ENCODE assay signal across 1 cellular context in the genomic region with DNA sequence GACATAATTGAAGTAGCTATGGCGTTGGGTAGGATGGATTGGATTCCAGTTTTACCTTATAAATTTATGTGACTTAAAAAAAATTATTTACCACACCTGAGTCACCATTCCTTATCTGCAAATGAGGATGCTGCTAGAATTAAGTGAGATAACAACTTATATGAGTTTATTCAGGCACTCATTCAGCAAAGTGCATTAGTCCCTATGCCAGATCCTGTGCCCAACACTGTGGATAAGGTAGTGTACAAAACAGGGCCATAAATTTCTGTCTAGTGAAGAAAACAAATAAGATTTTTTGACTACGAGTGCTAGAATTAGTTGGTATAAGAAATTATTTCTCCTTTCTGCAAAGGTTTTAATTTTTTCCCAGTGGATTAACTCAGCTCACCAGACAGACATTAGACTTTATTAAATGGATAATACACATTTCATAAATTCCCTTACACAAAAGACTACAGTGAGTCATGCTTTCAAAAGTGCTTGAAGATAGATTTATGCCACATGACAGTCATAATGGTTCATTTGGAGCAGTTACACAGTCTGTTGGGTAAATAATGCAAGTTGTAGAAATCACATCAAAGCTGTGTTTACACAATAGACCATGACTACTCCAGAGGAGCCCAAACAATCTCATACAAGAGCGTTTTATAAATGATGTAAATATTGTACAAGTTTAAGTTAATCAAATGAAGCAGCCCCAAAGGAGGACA.
A peak's percentile ranks its signal among the peaks of the same experiment; 100 is the strongest.
TF ChIP-seq lines count a peak whose summit lies in the region.

No MANE protein-coding gene starts in this region.

TF ChIP-seq in HepG2, 621 proteins besides CTCF, POLR2A, EP300 and RAD21 (continued from another document and continues in another):
- TF ChIP-seq, protein P1, sequence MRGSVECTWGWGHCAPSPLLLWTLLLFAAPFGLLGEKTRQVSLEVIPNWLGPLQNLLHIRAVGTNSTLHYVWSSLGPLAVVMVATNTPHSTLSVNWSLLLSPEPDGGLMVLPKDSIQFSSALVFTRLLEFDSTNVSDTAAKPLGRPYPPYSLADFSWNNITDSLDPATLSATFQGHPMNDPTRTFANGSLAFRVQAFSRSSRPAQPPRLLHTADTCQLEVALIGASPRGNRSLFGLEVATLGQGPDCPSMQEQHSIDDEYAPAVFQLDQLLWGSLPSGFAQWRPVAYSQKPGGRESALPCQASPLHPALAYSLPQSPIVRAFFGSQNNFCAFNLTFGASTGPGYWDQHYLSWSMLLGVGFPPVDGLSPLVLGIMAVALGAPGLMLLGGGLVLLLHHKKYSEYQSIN (CRISPR knock-in tag; IDR thresholded peaks at IDR 0.05; ENCODE audit: borderline replicate concordance), result no peak
- TF ChIP-seq ZMYM2 (CRISPR knock-in tag; IDR thresholded peaks at IDR 0.05) (no peak), HNRNPL (IDR thresholded peaks at IDR 0.05; ENCODE audit: low read depth, low read length) (no peak), NFIC (IDR thresholded peaks at IDR 0.05; ENCODE audit: low read length) (peak; percentile 53; the same call in 1 of the 2 replicates), BRD4 (CRISPR knock-in tag; IDR thresholded peaks at IDR 0.05) (no peak), ISL2 (CRISPR knock-in tag; IDR thresholded peaks at IDR 0.05) (0 out of 2 replicates have a peak, but pooled peaks have one; percentile 26), ISX (CRISPR knock-in tag; conservative IDR thresholded peaks at IDR 0.05) (no peak), BRCA1 (CRISPR knock-in tag; IDR thresholded peaks at IDR 0.05) (no peak), SPEN (CRISPR knock-in tag; IDR thresholded peaks at IDR 0.05; ENCODE audit: low read depth) (no peak), KLF11 (CRISPR knock-in tag; IDR thresholded peaks at IDR 0.05) (no peak), ZSCAN29 (CRISPR knock-in tag; conservative IDR thresholded peaks at IDR 0.05) (no peak), KLF13 (CRISPR knock-in tag; IDR thresholded peaks at IDR 0.05) (no peak), MAFF (IDR thresholded peaks at IDR 0.05; ENCODE audit: low read depth, low read length) (0 out of 2 replicates have a peak, but pooled peaks have one; percentile 9), STAT5B (CRISPR knock-in tag; IDR thresholded peaks at IDR 0.05) (no peak), HOXA5 (CRISPR knock-in tag; IDR thresholded peaks at IDR 0.05) (no peak), ZNF850 (CRISPR knock-in tag; conservative IDR thresholded peaks at IDR 0.05) (no peak), ZNF605 (CRISPR knock-in tag; IDR thresholded peaks at IDR 0.05) (no peak), SMARCC2 (IDR thresholded peaks at IDR 0.05) (no peak), TSC22D2 (CRISPR knock-in tag; IDR thresholded peaks at IDR 0.05; ENCODE audit: borderline replicate concordance) (no peak), DR1 (CRISPR knock-in tag; IDR thresholded peaks at IDR 0.05) (no peak)
- TF ChIP-seq, protein P2, sequence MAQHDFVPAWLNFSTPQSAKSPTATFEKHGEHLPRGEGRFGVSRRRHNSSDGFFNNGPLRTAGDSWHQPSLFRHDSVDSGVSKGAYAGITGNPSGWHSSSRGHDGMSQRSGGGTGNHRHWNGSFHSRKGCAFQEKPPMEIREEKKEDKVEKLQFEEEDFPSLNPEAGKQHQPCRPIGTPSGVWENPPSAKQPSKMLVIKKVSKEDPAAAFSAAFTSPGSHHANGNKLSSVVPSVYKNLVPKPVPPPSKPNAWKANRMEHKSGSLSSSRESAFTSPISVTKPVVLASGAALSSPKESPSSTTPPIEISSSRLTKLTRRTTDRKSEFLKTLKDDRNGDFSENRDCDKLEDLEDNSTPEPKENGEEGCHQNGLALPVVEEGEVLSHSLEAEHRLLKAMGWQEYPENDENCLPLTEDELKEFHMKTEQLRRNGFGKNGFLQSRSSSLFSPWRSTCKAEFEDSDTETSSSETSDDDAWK (CRISPR knock-in tag; IDR thresholded peaks at IDR 0.05), result no peak
- TF ChIP-seq, protein P3, sequence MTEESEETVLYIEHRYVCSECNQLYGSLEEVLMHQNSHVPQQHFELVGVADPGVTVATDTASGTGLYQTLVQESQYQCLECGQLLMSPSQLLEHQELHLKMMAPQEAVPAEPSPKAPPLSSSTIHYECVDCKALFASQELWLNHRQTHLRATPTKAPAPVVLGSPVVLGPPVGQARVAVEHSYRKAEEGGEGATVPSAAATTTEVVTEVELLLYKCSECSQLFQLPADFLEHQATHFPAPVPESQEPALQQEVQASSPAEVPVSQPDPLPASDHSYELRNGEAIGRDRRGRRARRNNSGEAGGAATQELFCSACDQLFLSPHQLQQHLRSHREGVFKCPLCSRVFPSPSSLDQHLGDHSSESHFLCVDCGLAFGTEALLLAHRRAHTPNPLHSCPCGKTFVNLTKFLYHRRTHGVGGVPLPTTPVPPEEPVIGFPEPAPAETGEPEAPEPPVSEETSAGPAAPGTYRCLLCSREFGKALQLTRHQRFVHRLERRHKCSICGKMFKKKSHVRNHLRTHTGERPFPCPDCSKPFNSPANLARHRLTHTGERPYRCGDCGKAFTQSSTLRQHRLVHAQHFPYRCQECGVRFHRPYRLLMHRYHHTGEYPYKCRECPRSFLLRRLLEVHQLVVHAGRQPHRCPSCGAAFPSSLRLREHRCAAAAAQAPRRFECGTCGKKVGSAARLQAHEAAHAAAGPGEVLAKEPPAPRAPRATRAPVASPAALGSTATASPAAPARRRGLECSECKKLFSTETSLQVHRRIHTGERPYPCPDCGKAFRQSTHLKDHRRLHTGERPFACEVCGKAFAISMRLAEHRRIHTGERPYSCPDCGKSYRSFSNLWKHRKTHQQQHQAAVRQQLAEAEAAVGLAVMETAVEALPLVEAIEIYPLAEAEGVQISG (CRISPR knock-in tag; IDR thresholded peaks at IDR 0.05), result no peak
- TF ChIP-seq, protein P4, sequence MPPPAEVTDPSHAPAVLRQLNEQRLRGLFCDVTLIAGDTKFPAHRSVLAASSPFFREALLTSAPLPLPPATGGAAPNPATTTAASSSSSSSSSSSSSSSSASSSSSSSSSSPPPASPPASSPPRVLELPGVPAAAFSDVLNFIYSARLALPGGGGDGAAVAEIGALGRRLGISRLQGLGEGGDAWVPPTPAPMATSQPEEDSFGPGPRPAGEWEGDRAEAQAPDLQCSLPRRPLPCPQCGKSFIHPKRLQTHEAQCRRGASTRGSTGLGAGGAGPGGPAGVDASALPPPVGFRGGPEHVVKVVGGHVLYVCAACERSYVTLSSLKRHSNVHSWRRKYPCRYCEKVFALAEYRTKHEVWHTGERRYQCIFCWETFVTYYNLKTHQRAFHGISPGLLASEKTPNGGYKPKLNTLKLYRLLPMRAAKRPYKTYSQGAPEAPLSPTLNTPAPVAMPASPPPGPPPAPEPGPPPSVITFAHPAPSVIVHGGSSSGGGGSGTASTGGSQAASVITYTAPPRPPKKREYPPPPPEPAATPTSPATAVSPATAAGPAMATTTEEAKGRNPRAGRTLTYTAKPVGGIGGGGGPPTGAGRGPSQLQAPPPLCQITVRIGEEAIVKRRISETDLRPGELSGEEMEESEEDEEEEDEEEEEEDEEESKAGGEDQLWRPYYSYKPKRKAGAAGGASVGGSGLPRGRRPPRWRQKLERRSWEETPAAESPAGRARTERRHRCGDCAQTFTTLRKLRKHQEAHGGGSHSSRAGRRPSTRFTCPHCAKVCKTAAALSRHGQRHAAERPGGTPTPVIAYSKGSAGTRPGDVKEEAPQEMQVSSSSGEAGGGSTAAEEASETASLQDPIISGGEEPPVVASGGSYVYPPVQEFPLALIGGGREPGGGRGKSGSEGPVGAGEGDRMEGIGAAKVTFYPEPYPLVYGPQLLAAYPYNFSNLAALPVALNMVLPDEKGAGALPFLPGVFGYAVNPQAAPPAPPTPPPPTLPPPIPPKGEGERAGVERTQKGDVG (CRISPR knock-in tag; IDR thresholded peaks at IDR 0.05; ENCODE audit: borderline replicate concordance), result no peak
- TF ChIP-seq, protein P5, sequence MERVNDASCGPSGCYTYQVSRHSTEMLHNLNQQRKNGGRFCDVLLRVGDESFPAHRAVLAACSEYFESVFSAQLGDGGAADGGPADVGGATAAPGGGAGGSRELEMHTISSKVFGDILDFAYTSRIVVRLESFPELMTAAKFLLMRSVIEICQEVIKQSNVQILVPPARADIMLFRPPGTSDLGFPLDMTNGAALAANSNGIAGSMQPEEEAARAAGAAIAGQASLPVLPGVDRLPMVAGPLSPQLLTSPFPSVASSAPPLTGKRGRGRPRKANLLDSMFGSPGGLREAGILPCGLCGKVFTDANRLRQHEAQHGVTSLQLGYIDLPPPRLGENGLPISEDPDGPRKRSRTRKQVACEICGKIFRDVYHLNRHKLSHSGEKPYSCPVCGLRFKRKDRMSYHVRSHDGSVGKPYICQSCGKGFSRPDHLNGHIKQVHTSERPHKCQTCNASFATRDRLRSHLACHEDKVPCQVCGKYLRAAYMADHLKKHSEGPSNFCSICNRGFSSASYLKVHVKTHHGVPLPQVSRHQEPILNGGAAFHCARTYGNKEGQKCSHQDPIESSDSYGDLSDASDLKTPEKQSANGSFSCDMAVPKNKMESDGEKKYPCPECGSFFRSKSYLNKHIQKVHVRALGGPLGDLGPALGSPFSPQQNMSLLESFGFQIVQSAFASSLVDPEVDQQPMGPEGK (CRISPR knock-in tag; IDR thresholded peaks at IDR 0.05), result no peak
- TF ChIP-seq, protein P6, sequence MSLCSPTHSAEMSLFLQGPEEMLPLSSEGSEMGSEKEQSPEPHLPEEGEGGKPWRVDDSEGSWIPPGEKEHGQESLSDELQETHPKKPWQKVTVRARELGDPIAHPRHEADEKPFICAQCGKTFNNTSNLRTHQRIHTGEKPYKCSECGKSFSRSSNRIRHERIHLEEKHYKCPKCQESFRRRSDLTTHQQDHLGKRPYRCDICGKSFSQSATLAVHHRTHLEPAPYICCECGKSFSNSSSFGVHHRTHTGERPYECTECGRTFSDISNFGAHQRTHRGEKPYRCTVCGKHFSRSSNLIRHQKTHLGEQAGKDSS (CRISPR knock-in tag; IDR thresholded peaks at IDR 0.05; ENCODE audit: borderline replicate concordance, low read depth), result no peak
- TF ChIP-seq, protein P7, sequence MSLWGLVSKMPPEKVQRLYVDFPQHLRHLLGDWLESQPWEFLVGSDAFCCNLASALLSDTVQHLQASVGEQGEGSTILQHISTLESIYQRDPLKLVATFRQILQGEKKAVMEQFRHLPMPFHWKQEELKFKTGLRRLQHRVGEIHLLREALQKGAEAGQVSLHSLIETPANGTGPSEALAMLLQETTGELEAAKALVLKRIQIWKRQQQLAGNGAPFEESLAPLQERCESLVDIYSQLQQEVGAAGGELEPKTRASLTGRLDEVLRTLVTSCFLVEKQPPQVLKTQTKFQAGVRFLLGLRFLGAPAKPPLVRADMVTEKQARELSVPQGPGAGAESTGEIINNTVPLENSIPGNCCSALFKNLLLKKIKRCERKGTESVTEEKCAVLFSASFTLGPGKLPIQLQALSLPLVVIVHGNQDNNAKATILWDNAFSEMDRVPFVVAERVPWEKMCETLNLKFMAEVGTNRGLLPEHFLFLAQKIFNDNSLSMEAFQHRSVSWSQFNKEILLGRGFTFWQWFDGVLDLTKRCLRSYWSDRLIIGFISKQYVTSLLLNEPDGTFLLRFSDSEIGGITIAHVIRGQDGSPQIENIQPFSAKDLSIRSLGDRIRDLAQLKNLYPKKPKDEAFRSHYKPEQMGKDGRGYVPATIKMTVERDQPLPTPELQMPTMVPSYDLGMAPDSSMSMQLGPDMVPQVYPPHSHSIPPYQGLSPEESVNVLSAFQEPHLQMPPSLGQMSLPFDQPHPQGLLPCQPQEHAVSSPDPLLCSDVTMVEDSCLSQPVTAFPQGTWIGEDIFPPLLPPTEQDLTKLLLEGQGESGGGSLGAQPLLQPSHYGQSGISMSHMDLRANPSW (CRISPR knock-in tag; IDR thresholded peaks at IDR 0.05; ENCODE audit: borderline replicate concordance), result no peak
- TF ChIP-seq, protein P8, sequence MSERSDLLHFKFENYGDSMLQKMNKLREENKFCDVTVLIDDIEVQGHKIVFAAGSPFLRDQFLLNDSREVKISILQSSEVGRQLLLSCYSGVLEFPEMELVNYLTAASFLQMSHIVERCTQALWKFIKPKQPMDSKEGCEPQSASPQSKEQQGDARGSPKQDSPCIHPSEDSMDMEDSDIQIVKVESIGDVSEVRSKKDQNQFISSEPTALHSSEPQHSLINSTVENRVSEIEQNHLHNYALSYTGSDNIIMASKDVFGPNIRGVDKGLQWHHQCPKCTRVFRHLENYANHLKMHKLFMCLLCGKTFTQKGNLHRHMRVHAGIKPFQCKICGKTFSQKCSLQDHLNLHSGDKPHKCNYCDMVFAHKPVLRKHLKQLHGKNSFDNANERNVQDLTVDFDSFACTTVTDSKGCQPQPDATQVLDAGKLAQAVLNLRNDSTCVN (CRISPR knock-in tag; IDR thresholded peaks at IDR 0.05; ENCODE audit: borderline replicate concordance), result no peak
- TF ChIP-seq, protein P9, sequence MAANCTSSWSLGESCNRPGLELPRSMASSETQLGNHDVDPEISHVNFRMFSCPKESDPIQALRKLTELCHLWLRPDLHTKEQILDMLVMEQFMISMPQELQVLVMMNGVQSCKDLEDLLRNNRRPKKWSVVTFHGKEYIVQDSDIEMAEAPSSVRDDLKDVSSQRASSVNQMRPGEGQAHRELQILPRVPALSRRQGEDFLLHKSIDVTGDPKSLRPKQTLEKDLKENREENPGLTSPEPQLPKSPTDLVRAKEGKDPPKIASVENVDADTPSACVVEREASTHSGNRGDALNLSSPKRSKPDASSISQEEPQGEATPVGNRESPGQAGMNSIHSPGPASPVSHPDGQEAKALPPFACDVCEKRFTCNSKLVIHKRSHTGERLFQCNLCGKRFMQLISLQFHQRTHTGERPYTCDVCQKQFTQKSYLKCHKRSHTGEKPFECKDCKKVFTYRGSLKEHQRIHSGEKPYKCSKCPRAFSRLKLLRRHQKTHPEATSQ (CRISPR knock-in tag; IDR thresholded peaks at IDR 0.05; ENCODE audit: borderline replicate concordance), result peak; percentile 41; the same call in 1 of the 2 replicates
- TF ChIP-seq, protein P10, sequence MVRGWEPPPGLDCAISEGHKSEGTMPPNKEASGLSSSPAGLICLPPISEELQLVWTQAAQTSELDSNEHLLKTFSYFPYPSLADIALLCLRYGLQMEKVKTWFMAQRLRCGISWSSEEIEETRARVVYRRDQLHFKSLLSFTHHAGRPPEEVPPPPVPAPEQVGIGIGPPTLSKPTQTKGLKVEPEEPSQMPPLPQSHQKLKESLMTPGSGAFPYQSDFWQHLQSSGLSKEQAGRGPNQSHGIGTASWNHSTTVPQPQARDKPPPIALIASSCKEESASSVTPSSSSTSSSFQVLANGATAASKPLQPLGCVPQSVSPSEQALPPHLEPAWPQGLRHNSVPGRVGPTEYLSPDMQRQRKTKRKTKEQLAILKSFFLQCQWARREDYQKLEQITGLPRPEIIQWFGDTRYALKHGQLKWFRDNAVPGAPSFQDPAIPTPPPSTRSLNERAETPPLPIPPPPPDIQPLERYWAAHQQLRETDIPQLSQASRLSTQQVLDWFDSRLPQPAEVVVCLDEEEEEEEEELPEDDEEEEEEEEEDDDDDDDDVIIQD (CRISPR knock-in tag; IDR thresholded peaks at IDR 0.05; ENCODE audit: low read depth), result peak; percentile 59; the same call in 1 of the 2 replicates
